Comparison of ENCODE assay signal across 8 cellular contexts in the genomic region with DNA sequence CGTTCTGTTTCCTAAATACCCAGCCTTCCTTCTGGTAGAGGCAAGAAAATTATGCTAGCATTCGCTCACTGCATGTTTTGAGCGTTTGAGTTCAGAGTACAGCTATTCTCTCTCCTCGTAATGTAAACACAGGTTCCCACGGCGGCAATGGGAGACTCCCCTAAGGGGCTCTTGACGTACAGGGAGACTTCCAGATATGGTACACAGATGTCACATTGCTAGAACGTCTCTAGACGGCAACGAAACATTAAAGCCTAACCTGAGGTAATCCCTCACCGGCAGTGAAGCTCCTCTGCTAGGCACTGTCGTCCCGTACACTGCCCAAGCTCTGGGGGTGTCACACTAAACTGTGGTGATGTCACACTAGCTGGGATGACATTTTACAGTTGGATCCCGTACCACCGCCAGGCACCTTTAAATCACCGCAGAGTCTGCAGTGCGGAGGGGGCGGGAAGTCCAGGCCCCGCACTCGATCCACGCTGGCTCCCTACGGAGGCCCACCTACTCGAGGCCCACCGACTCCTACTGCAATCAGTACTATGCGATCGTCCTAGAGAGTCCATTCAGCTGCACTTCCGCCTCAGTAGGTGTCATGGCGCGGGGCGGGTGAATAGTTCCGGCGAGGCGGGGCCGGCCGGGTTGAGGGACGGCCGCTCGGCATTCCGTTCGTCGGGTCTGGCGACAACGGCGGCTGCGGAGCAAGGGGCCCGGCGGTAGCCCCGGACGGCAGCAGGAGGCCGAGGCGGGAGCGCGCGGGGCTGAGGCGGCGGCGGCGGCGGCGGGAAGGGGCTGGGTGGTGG.
DNase-seq lines count a peak whose midpoint lies in the region; ATAC-seq and TF ChIP-seq lines count a peak whose summit lies in the region.

Gene HIPK1, plus strand, starts transcription at position 375 of the 800 bp plus-strand sequence.

- peak within 1 kb of the TSS; percentile 99 for H3K27ac Mint-ChIP-seq in central memory CD8-positive, alpha-beta T cell (ENCODE audit: low read depth)

- H3K4me3 Mint-ChIP-seq in central memory CD8-positive, alpha-beta T cell, result peak within 1 kb of the TSS; percentile 92

- TF ChIP-seq CTCF in AG09319 (IDR thresholded peaks at IDR 0.05; ENCODE audit: low read depth, low read length), result no peak

- peaks cover 58% of the 10 kb centered on the region for H3K4me1 Mint-ChIP-seq in central memory CD8-positive, alpha-beta T cell

- H3K27me3 Mint-ChIP-seq in central memory CD8-positive, alpha-beta T cell, result no peaks in the 10 kb centered on the region

- ATAC-seq in GM19025 (IDR thresholded peaks at IDR 0.05; ENCODE audit: low read depth, unreplicated experiment) (peak; percentile 66), HG03280 (IDR thresholded peaks at IDR 0.05; ENCODE audit: unreplicated experiment) (peak; percentile 61)
- peak; percentile 77 to 84 for ATAC-seq in activated CD4-positive, CD25-positive, alpha-beta regulatory T cell treated with anti-CD3 and anti-CD28 coated beads, Interleukin-2, amount 50 U/mL, for 24 hours
- ATAC-seq in central memory CD8-positive, alpha-beta T cell (replicated peaks; ENCODE audit: extremely low read depth, poor library complexity, severe bottlenecking), result peak; percentile 48

- peaks cover 45% of the 10 kb centered on the region for H3K36me3 Mint-ChIP-seq in central memory CD8-positive, alpha-beta T cell (ENCODE audit: insufficient read depth)

- DNase-seq in AG09319 (ENCODE audit: extremely low read depth, low read depth) (peak; percentile 58), NCI-H345 treated with DMSO at 0.1 percent for 48 hours (lab: John Stamatoyannopoulos, UW; ENCODE audit: unreplicated experiment) (peak; percentile 71), islet precursor cell (peak; percentile 96)
- DNase-seq in central memory CD8-positive, alpha-beta T cell (ENCODE audit: low spot score in 2 of 2), result peak; percentile 90 to 91
- peak; percentile 83 to 91 (median 85) for DNase-seq in stimulated activated CD4-positive, alpha-beta T cell treated with anti-CD3 and anti-CD28 coated beads, Interleukin-12 subunit alpha, Interleukin-12 subunit beta, amount 100 ng/mL, for 48 hours (ENCODE audit: low read depth in 2 of 3, low spot score in 1 of 3)

- H3K9me3 Mint-ChIP-seq in central memory CD8-positive, alpha-beta T cell, result no peaks in the 10 kb centered on the region

Comparison
In these comparisons a context has a peak if more than half of its experiments do, and no peak if none do; other contexts are left out.
1. Peak in every context shown above with its lines: DNase-seq and ATAC-seq.